ENCODE assay signal across 11 cellular contexts in the genomic region with DNA sequence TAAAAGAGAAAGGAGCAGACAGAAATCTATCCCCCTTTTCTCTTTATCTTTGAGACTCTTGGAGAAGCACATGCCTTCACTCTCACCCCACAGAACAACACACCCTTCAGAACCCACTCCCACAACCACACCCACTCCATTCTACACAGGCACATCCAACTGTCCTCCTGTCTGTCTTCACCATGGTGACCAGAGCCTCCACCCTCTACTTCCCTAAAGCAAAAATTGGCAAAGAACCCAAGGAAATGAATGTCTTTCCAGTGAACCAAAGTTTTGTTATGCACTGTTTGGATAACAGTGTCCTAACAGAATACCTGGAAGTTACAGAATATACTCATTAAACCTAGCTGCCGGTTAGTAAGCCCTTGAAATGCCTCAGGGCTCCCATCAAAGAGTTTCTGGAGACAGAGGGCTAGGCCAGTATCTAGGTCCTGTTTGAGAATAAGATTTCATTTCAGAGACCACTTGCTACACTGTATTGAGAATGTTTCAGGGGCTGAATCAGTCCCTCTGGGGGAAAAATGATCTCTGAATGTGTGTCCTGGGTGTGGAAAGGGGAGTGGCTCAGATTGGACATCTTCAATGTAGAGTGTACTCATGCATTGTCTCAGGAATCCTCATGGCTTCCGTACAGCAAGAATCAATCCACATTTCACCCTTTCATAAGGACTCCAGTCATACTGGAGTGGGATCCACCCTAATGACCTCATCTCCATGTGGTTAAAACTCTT.
DNase-seq lines count a peak whose midpoint lies in the region; ATAC-seq, FAIRE-seq and TF ChIP-seq lines count a peak whose summit lies in the region.
"Had no signal": no experiment of that assay in that cellular context is flagged by ENCODE, and none has a peak within 500 bp of the region (broad histone marks: within the 10 kb centered on the region; RNA-seq: fewer than 3 reads in every experiment).

No MANE protein-coding gene starts in this region.

- no peak overlapping the region for H3K4me3 Mint-ChIP-seq in osteocyte (ENCODE audit: unreplicated experiment)
- H3K4me3 Mint-ChIP-seq: activated CD4-positive, alpha-beta memory T cell treated with anti-CD3 and anti-CD28 coated beads for 36 hours had no signal

- H3K36me3 Mint-ChIP-seq in osteocyte (ENCODE audit: unreplicated experiment), result no peaks in the 10 kb centered on the region
- H3K36me3 Mint-ChIP-seq: activated CD4-positive, alpha-beta memory T cell treated with anti-CD3 and anti-CD28 coated beads for 36 hours had no signal

- TF ChIP-seq CTCF in osteocyte (IDR thresholded peaks at IDR 0.05), result no peak
- no peak for TF ChIP-seq CTCF in ovary (IDR thresholded peaks at IDR 0.05)

- peak; percentile 78 for DNase-seq in CD1c-positive myeloid dendritic cell (ENCODE audit: extremely low spot score)
- DNase-seq in RPMI7951 (ENCODE audit: low read depth), result peak; percentile 31
- no peak for DNase-seq in osteocyte (ENCODE audit: extremely low spot score, unreplicated experiment)
- DNase-seq in NCI-H146 (lab: John Stamatoyannopoulos, UW), result no peak
- DNase-seq in ovary, result no peak
- DNase-seq in RCC 7860 (ENCODE audit: low spot score), result no peak
- no peak for DNase-seq in stimulated activated CD8-positive, alpha-beta memory T cell treated with anti-CD3 and anti-CD28 coated beads, Interleukin-4, amount 100 ng/mL, for 48 hours
- DNase-seq: activated CD4-positive, alpha-beta memory T cell treated with anti-CD3 and anti-CD28 coated beads for 36 hours; NCI-H1417 treated with DMSO at 0.1 percent for 48 hours had no signal

- 36 to 43% (median 41%) methylated on average over 2 of the region's 2 CpGs for WGBS in ovary, 3 donors

- no peaks in the 10 kb centered on the region for H3K27me3 ChIP-seq in ovary

- H3K4me1 Mint-ChIP-seq in osteocyte (ENCODE audit: unreplicated experiment), result peaks cover 25% of the 10 kb centered on the region

- H3K27ac ChIP-seq in ovary, result peak overlapping the region in 1 of 2 donors; percentile 24

- TF ChIP-seq EP300 in ovary (IDR thresholded peaks at IDR 0.05), result no peak

- intact Hi-C loops in ovary (cut with DNase I), result loop anchor here in 1 of 4 donors (10.0 kb wide), 1 partner anchor 555 kb away; no protein-coding TSS in a partner anchor

- H3K36me3 ChIP-seq in ovary, result no peaks in the 10 kb centered on the region

- H3K4me1 ChIP-seq in ovary (ENCODE audit: insufficient read depth), result peaks cover 21% of the 10 kb centered on the region

- peak overlapping the region; percentile 11 for H3K27ac Mint-ChIP-seq in osteocyte (ENCODE audit: unreplicated experiment)
- H3K27ac Mint-ChIP-seq: activated CD4-positive, alpha-beta memory T cell treated with anti-CD3 and anti-CD28 coated beads for 36 hours had no signal

- no peaks in the 10 kb centered on the region for H3K9me3 Mint-ChIP-seq in osteocyte (ENCODE audit: unreplicated experiment)

- no peaks in the 10 kb centered on the region for H3K9me3 ChIP-seq in ovary

- FAIRE-seq in RCC 7860 (lab: Jason Lieb, UNC), result no peak
- FAIRE-seq: GM12891 had no signal

- no peaks in the 10 kb centered on the region for H3K27me3 Mint-ChIP-seq in osteocyte (ENCODE audit: unreplicated experiment)

- peak; percentile 53 for ATAC-seq in esophagus mucosa

- H3K4me3 ChIP-seq in ovary, result no peak overlapping the region

- TF ChIP-seq POLR2A in ovary (IDR thresholded peaks at IDR 0.05), result no peak

Comparison
In these comparisons a context has a peak if more than half of its experiments do, and no peak if none do; other contexts are left out.
1. DNase-seq: peak in CD1c-positive myeloid dendritic cell (single experiment) and RPMI7951 (single experiment); none in osteocyte (single experiment), NCI-H146 (single experiment), ovary (0 of 5), RCC 7860 (single experiment) and stimulated activated CD8-positive, alpha-beta memory T cell treated with anti-CD3 and anti-CD28 coated beads, Interleukin-4, amount 100 ng/mL, for 48 hours (single experiment).